In genomic region chr6:127939442-127940066, GRCh38 we compare ENCODE assay signal across 9 cellular contexts. TPM values are rescaled to one million over a fixed set of nuclear protein-coding genes. Genes with fewer than 3 reads are reported as not detected.
DNase-seq lines count a peak whose midpoint lies in the region; ATAC-seq, FAIRE-seq and TF ChIP-seq lines count a peak whose summit lies in the region.
"Had no signal": no experiment of that assay in that cellular context is flagged by ENCODE, and none has a peak within 500 bp of the region (broad histone marks: within the 10 kb centered on the region; RNA-seq: fewer than 3 reads in every experiment).

No MANE protein-coding gene starts in this region.

- DNase-seq in AG08395 (ENCODE audit: low spot score) (peak; percentile 16), KBM-7 (peak; percentile 16), astrocyte of the hippocampus (ENCODE audit: low read depth, low spot score) (peak; percentile 13), kidney (no peak), NCI-H1436 treated with DMSO at 0.1 percent for 48 hours (lab: John Stamatoyannopoulos, UW) (no peak), cortex of kidney (lab: John Stamatoyannopoulos, UW) (no peak)

- in situ Hi-C loops in KBM-7 (cut with MboI; ENCODE audit: low pct_unique_long_range_greater_than_20kb, low sequenced_read_pairs): no loop called here

- H3K9me3 ChIP-seq in kidney (ENCODE audit: control insufficient read depth in 1 of 2, low read length in 2 of 2): no peaks in the 10 kb centered on the region
- H3K9me3 ChIP-seq: neutrophil had no signal

- H3K9ac ChIP-seq in kidney (ENCODE audit: low read length in 2 of 2): no peak overlapping the region

- peak; percentile 50 for FAIRE-seq in kidney (lab: Jason Lieb, UNC)

- ATAC-seq in GM21619 (IDR thresholded peaks at IDR 0.05; ENCODE audit: unreplicated experiment): no peak
- ATAC-seq in HG02884 (IDR thresholded peaks at IDR 0.05; ENCODE audit: unreplicated experiment): no peak

- intact Hi-C loops in kidney (cut with DNase I): no loop called here

- no peak for TF ChIP-seq CTCF in kidney (IDR thresholded peaks at IDR 0.05; ENCODE audit: borderline replicate concordance, extremely low read depth, insufficient read depth)

- H3K4me3 ChIP-seq in kidney (ENCODE audit: low read length in 2 of 2): no peak overlapping the region

- H3K4me1 ChIP-seq in kidney (ENCODE audit: control insufficient read depth in 1 of 2, insufficient read depth in 1 of 2, low read depth in 1 of 2, low read length in 2 of 2): no peaks in the 10 kb centered on the region

- no peak overlapping the region for H3K27ac ChIP-seq in kidney (ENCODE audit: low read depth in 2 of 2, low read length in 2 of 2)
- H3K27ac ChIP-seq: neutrophil had no signal

- no peaks in the 10 kb centered on the region for H3K36me3 ChIP-seq in kidney (ENCODE audit: control insufficient read depth in 1 of 2, insufficient read depth in 2 of 2, low read length in 2 of 2)
- H3K36me3 ChIP-seq: neutrophil had no signal

RNA-seq across cellular contexts. Expression of gene THEMIS, which starts 38.7 kb away (rescaled TPM):
- total RNA-seq in kidney: 3.3 TPM
- not detected for polyA plus RNA-seq in kidney (ENCODE audit: insufficient read depth, low read depth, low replicate concordance)

Comparison
In these comparisons a context has a peak if more than half of its experiments do, and no peak if none do; other contexts are left out.
1. DNase-seq: peak in AG08395 (single experiment), KBM-7 (single experiment) and astrocyte of the hippocampus (single experiment); none in kidney (single experiment), NCI-H1436 treated with DMSO at 0.1 percent for 48 hours (single experiment) and cortex of kidney (single experiment).